Comparison of ENCODE assay signal across 11 cellular contexts in genomic region chr4:156547439-156547838, GRCh38.
DNase-seq lines count a peak whose midpoint lies in the region; ATAC-seq and TF ChIP-seq lines count a peak whose summit lies in the region.
"Had no signal": no experiment of that assay in that cellular context is flagged by ENCODE, and none has a peak within 500 bp of the region (broad histone marks: within the 10 kb centered on the region; RNA-seq: fewer than 3 reads in every experiment).

No MANE protein-coding gene starts in this region.

- no peak for TF ChIP-seq CTCF in fibroblast of lung (conservative IDR thresholded peaks at IDR 0.05 in 1 of 2, IDR thresholded peaks at IDR 0.05 in 1 of 2; ENCODE audit: low read depth in 1 of 2, low read length in 2 of 2)
- no peak for TF ChIP-seq CTCF in PC-9 (conservative IDR thresholded peaks at IDR 0.05)

- H3K27me3 ChIP-seq in fibroblast of lung (ENCODE audit: control insufficient read depth, insufficient read depth, low read length) (no peaks in the 10 kb centered on the region), PC-9 (ENCODE audit: insufficient read depth, low read depth) (no peaks in the 10 kb centered on the region)
- H3K27me3 ChIP-seq: Peyer's patch had no signal

- H3F3A ChIP-seq in PC-9 (ENCODE audit: insufficient read depth, low read depth) = no peaks in the 10 kb centered on the region

- no peak overlapping the region for H3K4me3 ChIP-seq in fibroblast of lung (replicated peaks in 1 of 4; ENCODE audit: control extremely low read depth in 1 of 4, insufficient read depth in 1 of 4, low read depth in 3 of 4, low read length in 4 of 4)
- no peak overlapping the region for H3K4me3 ChIP-seq in PC-9
- H3K4me3 ChIP-seq: Peyer's patch had no signal

- no peak overlapping the region for H3K27ac ChIP-seq in fibroblast of lung (ENCODE audit: insufficient read depth, low read length)
- H3K27ac ChIP-seq in PC-9 = no peak overlapping the region
- H3K27ac ChIP-seq: Peyer's patch had no signal

- H4K20me1 ChIP-seq in fibroblast of lung (ENCODE audit: control insufficient read depth, extremely low read depth, insufficient read depth, low read length) (no peaks in the 10 kb centered on the region), PC-9 (ENCODE audit: insufficient read depth) (no peaks in the 10 kb centered on the region)

- H3K79me2 ChIP-seq in fibroblast of lung (ENCODE audit: control insufficient read depth, insufficient read depth, low read length) (no peaks in the 10 kb centered on the region), PC-9 (ENCODE audit: low read depth) (no peaks in the 10 kb centered on the region)

- DNase-seq in ELR (ENCODE audit: low read depth) (peak; percentile 85), OCI-M1 (lab: John Stamatoyannopoulos, UW) (peak; percentile 51), fibroblast of lung (ENCODE audit: low read depth in 2 of 2) (peak; percentile 95 to 98), pulmonary artery endothelial cell (ENCODE audit: low read depth, low spot score) (peak; percentile 5), PC-9 (no peak), cerebellar nuclear complex (lab: John Stamatoyannopoulos, UW) (no peak)
- DNase-seq: activated CD4-positive, alpha-beta T cell treated with anti-CD3 and anti-CD28 coated beads, Interleukin-2, amount 10 ng/mL, durations not matched to agents 7 days and 5 days; NCI-H1048; Peyer's patch had no signal

- no peaks in the 10 kb centered on the region for H3K9me2 ChIP-seq in PC-9 (ENCODE audit: insufficient read depth)

- H2AFZ ChIP-seq in fibroblast of lung (ENCODE audit: low read length) = no peak overlapping the region
- H2AFZ ChIP-seq in PC-9 = no peak overlapping the region

- intact Hi-C loops in PC-9 (cut with micrococcal nuclease; ENCODE audit: unreplicated experiment) = no loop called here

- no TSS peak for BruUV-seq in PC-9 (replicated peaks; lab: Mats Ljungman, UMichigan)

- peaks cover 7% of the 10 kb centered on the region for H3K4me1 ChIP-seq in fibroblast of lung (ENCODE audit: control insufficient read depth, extremely low read depth, insufficient read depth, low read length)
- H3K4me1 ChIP-seq in PC-9 (replicated peaks; ENCODE audit: insufficient read depth) = 0 out of 2 replicates have a peak, but pooled peaks cover 9% of the 10 kb centered on the region
- H3K4me1 ChIP-seq: Peyer's patch had no signal

- CTCF ChIA-PET in PC-9 (lab: Charles Lee) = no interaction called here

- H3K9ac ChIP-seq in fibroblast of lung (ENCODE audit: insufficient read depth, low read length) = no peak overlapping the region

- ATAC-seq in GM21529 (IDR thresholded peaks at IDR 0.05; ENCODE audit: unreplicated experiment) = no peak
- ATAC-seq in GM18868 (IDR thresholded peaks at IDR 0.05; ENCODE audit: unreplicated experiment) = no peak

- POLR2A ChIA-PET in PC-9 (lab: Charles Lee; ENCODE audit: unreplicated experiment) = interaction anchor here (0.6 to 0.9 kb wide), 4 partner anchors 10 to 736 kb away, joined by 3 to 7 read pairs (median 4); no protein-coding TSS in a partner anchor

- H3K4me2 ChIP-seq in fibroblast of lung (ENCODE audit: extremely low read depth, insufficient read depth, low read length) (no peak overlapping the region), PC-9 (no peak overlapping the region)

- no peaks in the 10 kb centered on the region for H3K9me3 ChIP-seq in fibroblast of lung (ENCODE audit: control insufficient read depth, insufficient read depth, low read depth, low read length)
- no peaks in the 10 kb centered on the region for H3K9me3 ChIP-seq in PC-9 (ENCODE audit: insufficient read depth, low read depth)
- H3K9me3 ChIP-seq: Peyer's patch had no signal

- H3K36me3 ChIP-seq in fibroblast of lung (ENCODE audit: control insufficient read depth, insufficient read depth, low read length) (no peaks in the 10 kb centered on the region), PC-9 (ENCODE audit: low read depth) (no peaks in the 10 kb centered on the region)
- H3K36me3 ChIP-seq: Peyer's patch had no signal

Comparison
In these comparisons a context has a peak if more than half of its experiments do, and no peak if none do; other contexts are left out.
1. DNase-seq: peak in ELR (single experiment), OCI-M1 (single experiment), fibroblast of lung (2 of 2) and pulmonary artery endothelial cell (single experiment); none in PC-9 (0 of 2) and cerebellar nuclear complex (0 of 2).